Comparison of ENCODE assay signal across 20 cellular contexts in the genomic region with DNA sequence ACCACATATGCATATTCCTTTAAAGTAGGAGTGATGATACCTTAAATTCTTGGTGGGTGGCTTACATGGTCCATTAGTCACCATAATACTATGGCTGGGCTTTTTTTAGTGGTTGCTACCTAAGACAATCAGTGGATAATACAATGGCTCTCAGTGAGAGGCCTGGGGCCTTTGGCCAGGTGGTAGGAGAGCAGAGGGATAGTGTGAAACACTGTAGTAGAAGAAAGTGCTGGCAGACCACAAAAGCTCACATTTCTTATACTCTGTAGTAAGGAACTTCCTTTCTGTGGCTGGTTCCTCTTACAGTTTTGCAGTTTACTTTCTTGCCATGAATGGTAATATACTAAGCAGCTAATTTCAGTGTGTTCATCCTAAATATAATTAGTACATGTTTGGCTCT.
DNase-seq lines count a peak whose midpoint lies in the region; ATAC-seq lines count a peak whose summit lies in the region.
"Had no signal": no experiment of that assay in that cellular context is flagged by ENCODE, and none has a peak within 500 bp of the region (broad histone marks: within the 10 kb centered on the region; RNA-seq: fewer than 3 reads in every experiment).

No MANE protein-coding gene starts in this region.

- H3K36me3 Mint-ChIP-seq in activated CD4-positive, alpha-beta T cell treated with anti-CD3 and anti-CD28 coated beads, Interleukin-2, amount 10 ng/mL, durations not matched to agents 24 days and 14 days (ENCODE audit: low read depth): no peaks in the 10 kb centered on the region
- H3K36me3 Mint-ChIP-seq: activated CD8-positive, alpha-beta memory T cell treated with anti-CD3 and anti-CD28 coated beads, Interleukin-2, amount 10 ng/mL, durations not matched to agents 7 days and 5 days; natural killer cell had no signal

- ATAC-seq in GM19025 (IDR thresholded peaks at IDR 0.05; ENCODE audit: low read depth, unreplicated experiment) (peak; percentile 32), GM21717 (IDR thresholded peaks at IDR 0.05; ENCODE audit: unreplicated experiment) (peak; percentile 85), HG03457 (IDR thresholded peaks at IDR 0.05; ENCODE audit: unreplicated experiment) (peak; percentile 51)
- ATAC-seq in activated CD4-positive, CD25-positive, alpha-beta regulatory T cell treated with anti-CD3 and anti-CD28 coated beads, Interleukin-2, amount 50 U/mL, for 24 hours: no peak
- ATAC-seq: activated CD8-positive, alpha-beta memory T cell treated with anti-CD3 and anti-CD28 coated beads, Interleukin-2, amount 10 ng/mL, durations not matched to agents 7 days and 5 days; Panc1 had no signal

- H3K9me3 Mint-ChIP-seq in activated CD4-positive, alpha-beta T cell treated with anti-CD3 and anti-CD28 coated beads, Interleukin-2, amount 10 ng/mL, durations not matched to agents 24 days and 14 days: no peaks in the 10 kb centered on the region
- H3K9me3 Mint-ChIP-seq: activated T-helper 2 cell treated with anti-CD3 and anti-CD28 coated beads, Interferon-gamma antibody, Interleukin-2, Interleukin-4, amounts not matched to agents 10 μg/mL and 5 μg/mL and 100 μg/mL, durations not matched to agents 14 hours and 24 hours and 36 hours had no signal

- no peaks in the 10 kb centered on the region for H3K4me1 Mint-ChIP-seq in activated CD4-positive, alpha-beta T cell treated with anti-CD3 and anti-CD28 coated beads, Interleukin-2, amount 10 ng/mL, durations not matched to agents 24 days and 14 days
- H3K4me1 Mint-ChIP-seq: activated CD8-positive, alpha-beta memory T cell treated with anti-CD3 and anti-CD28 coated beads, Interleukin-2, amount 10 ng/mL, durations not matched to agents 7 days and 5 days; natural killer cell had no signal

- intact Hi-C loops in activated CD4-positive, alpha-beta T cell treated with anti-CD3 and anti-CD28 coated beads, Interleukin-2, amount 10 ng/mL, durations not matched to agents 24 days and 14 days (cut with micrococcal nuclease): no loop called here

- DNase-seq in iPS-NIHi7 (ENCODE audit: extremely low spot score) (peak; percentile 26), pons (ENCODE audit: low spot score) (no peak), NCI-H146 (lab: John Stamatoyannopoulos, UW) (no peak)
- no peak for DNase-seq in activated CD4-positive, alpha-beta T cell treated with anti-CD3 and anti-CD28 coated beads, Interleukin-2, amount 10 ng/mL, durations not matched to agents 24 days and 14 days
- DNase-seq: activated CD4-positive, CD25-positive, alpha-beta regulatory T cell treated with anti-CD3 and anti-CD28 coated beads, Interleukin-2, amount 50 U/mL, for 72 hours; activated CD8-positive, alpha-beta memory T cell treated with anti-CD3 and anti-CD28 coated beads, Interleukin-2, amount 10 ng/mL, durations not matched to agents 7 days and 5 days; foreskin melanocyte; natural killer cell; NCI-H748 treated with DMSO at 0.1 percent for 48 hours; SK-N-SH; small intestine; stimulated activated CD4-positive, alpha-beta T cell treated with anti-CD3 and anti-CD28 coated beads, Interleukin-4, amount 100 ng/mL, for 24 hours; T-helper 9 cell had no signal

- no peak overlapping the region for H3K27ac Mint-ChIP-seq in activated CD4-positive, alpha-beta T cell treated with anti-CD3 and anti-CD28 coated beads, Interleukin-2, amount 10 ng/mL, durations not matched to agents 24 days and 14 days
- H3K27ac Mint-ChIP-seq: activated CD8-positive, alpha-beta memory T cell treated with anti-CD3 and anti-CD28 coated beads, Interleukin-2, amount 10 ng/mL, durations not matched to agents 7 days and 5 days; activated T-helper 2 cell treated with anti-CD3 and anti-CD28 coated beads, Interferon-gamma antibody, Interleukin-2, Interleukin-4, amounts not matched to agents 10 μg/mL and 5 μg/mL and 100 μg/mL, durations not matched to agents 14 hours and 24 hours and 36 hours; natural killer cell; progenitor cell of endocrine pancreas had no signal

- H3K4me3 Mint-ChIP-seq in activated CD4-positive, alpha-beta T cell treated with anti-CD3 and anti-CD28 coated beads, Interleukin-2, amount 10 ng/mL, durations not matched to agents 24 days and 14 days: no peak overlapping the region
- H3K4me3 Mint-ChIP-seq: activated CD8-positive, alpha-beta memory T cell treated with anti-CD3 and anti-CD28 coated beads, Interleukin-2, amount 10 ng/mL, durations not matched to agents 7 days and 5 days; natural killer cell had no signal

- no peaks in the 10 kb centered on the region for H3K27me3 Mint-ChIP-seq in activated CD4-positive, alpha-beta T cell treated with anti-CD3 and anti-CD28 coated beads, Interleukin-2, amount 10 ng/mL, durations not matched to agents 24 days and 14 days
- H3K27me3 Mint-ChIP-seq: activated CD8-positive, alpha-beta memory T cell treated with anti-CD3 and anti-CD28 coated beads, Interleukin-2, amount 10 ng/mL, durations not matched to agents 7 days and 5 days; progenitor cell of endocrine pancreas had no signal

Comparison
In these comparisons a context has a peak if more than half of its experiments do, and no peak if none do; other contexts are left out.
1. ATAC-seq: peak in GM19025 (single experiment), GM21717 (single experiment) and HG03457 (single experiment); none in activated CD4-positive, CD25-positive, alpha-beta regulatory T cell treated with anti-CD3 and anti-CD28 coated beads, Interleukin-2, amount 50 U/mL, for 24 hours (0 of 2).